ENCODE assay signal across 18 cellular contexts in the genomic region with DNA sequence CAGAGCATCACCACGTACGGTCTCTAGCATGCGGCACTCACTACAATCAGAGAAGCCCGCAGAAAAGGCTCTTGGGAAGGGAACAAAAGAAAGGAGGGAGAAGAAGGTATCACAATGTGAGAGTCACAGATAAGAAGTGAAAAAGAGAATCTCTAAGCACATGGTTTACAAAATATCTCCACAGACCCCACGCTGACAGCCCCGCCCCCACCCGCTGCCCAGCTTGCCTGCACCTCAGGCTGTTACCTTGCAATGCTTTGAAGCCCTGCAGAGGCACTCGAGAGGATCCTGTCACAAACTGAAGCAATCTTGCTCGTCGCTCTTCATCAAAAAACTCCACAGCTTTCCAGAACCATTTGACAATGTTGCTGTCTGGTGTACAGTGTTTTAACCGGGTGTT. TPM values are rescaled to one million over a fixed set of nuclear protein-coding genes. Genes with fewer than 3 reads are reported as not detected.
DNase-seq lines count a peak whose midpoint lies in the region; ATAC-seq and TF ChIP-seq lines count a peak whose summit lies in the region.
"Had no signal": no experiment of that assay in that cellular context is flagged by ENCODE, and none has a peak within 500 bp of the region (broad histone marks: within the 10 kb centered on the region; RNA-seq: fewer than 3 reads in every experiment).

No MANE protein-coding gene starts in this region.

- no peak overlapping the region for H2AFZ ChIP-seq in GM23338

- H3K27me3 Mint-ChIP-seq in GM23338 (ENCODE audit: insufficient read depth, low read depth, poor library complexity) = peaks cover 2% of the 10 kb centered on the region
- H3K27me3 Mint-ChIP-seq: IgD-negative memory B cell had no signal

- ATAC-seq in GM23338 (peak; percentile 96), GM21526 (IDR thresholded peaks at IDR 0.05; ENCODE audit: low FRiP score, unreplicated experiment) (no peak), GM19328 (IDR thresholded peaks at IDR 0.05; ENCODE audit: unreplicated experiment) (no peak)
- ATAC-seq: CD8-positive, alpha-beta T cell; Panc1; Right ventricle myocardium inferior; SK-N-SH treated with all-trans-retinoic acid at 6 μM for 48 hours had no signal

- H3K4me3 ChIP-seq in GM23338 (no peak overlapping the region), mesodermal cell (ENCODE audit: extremely low read depth, insufficient read depth, low read length, poor library complexity, severe bottlenecking) (no peak overlapping the region)

- peaks cover 11% of the 10 kb centered on the region; the same call in 2 of the 3 replicates for H3K36me3 Mint-ChIP-seq in GM23338 (ENCODE audit: low read depth)

- H4K20me1 ChIP-seq in GM23338 (replicated peaks; ENCODE audit: insufficient read depth) = no peaks in the 10 kb centered on the region

- H3K4me2 ChIP-seq in GM23338 = peak overlapping the region; percentile 57; the same call in 1 of the 2 replicates

- DNase-seq in GM23338 (ENCODE audit: low spot score) = peak; percentile 66
- DNase-seq in OCI-M1 (lab: John Stamatoyannopoulos, UW) = peak; percentile 41
- peak; percentile 54 for DNase-seq in ecto neural progenitor cell (ENCODE audit: low spot score)
- no peak for DNase-seq in NCI-H1092 (lab: John Stamatoyannopoulos, UW)
- no peak for DNase-seq in stimulated activated CD4-positive, alpha-beta T cell treated with anti-CD3 and anti-CD28 coated beads, Interleukin-12 subunit alpha, Interleukin-12 subunit beta, amount 100 ng/mL, for 4 hours
- DNase-seq: CD8-positive, alpha-beta T cell; DND-41; HCEC 1CT; NCI-H2107; NCI-H345; NCI-H526 treated with DMSO at 0.1 percent for 48 hours had no signal

- H3F3A ChIP-seq in GM23338 (replicated peaks; ENCODE audit: low read depth) = no peaks in the 10 kb centered on the region

- peak overlapping the region; percentile 68; the same call in 1 of the 2 replicates for H3K27ac Mint-ChIP-seq in GM23338
- H3K27ac Mint-ChIP-seq: CD8-positive, alpha-beta T cell; IgD-negative memory B cell had no signal

- H3K36me3 ChIP-seq in GM23338 (ENCODE audit: insufficient read depth) (peaks cover 9% of the 10 kb centered on the region), mesodermal cell (ENCODE audit: control insufficient read depth, insufficient read depth, low read length) (peaks cover 91% of the 10 kb centered on the region)

- 60 to 70% methylated on average over 9 to 10 of the region's 11 CpGs for WGBS in mesodermal cell (ENCODE audit: insufficient coverage in 2 of 2), 2 experiments

- no peaks in the 10 kb centered on the region for H3K9me3 Mint-ChIP-seq in GM23338
- H3K9me3 Mint-ChIP-seq: CD8-positive, alpha-beta T cell; IgD-negative memory B cell had no signal

- H3K27ac ChIP-seq in GM23338 (ENCODE audit: low read depth) (no peak overlapping the region), mesodermal cell (ENCODE audit: low read depth, low read length, severe bottlenecking) (peak overlapping the region; percentile 11)

- H3K9me3 ChIP-seq in mesodermal cell (ENCODE audit: control insufficient read depth, low read length) = no peaks in the 10 kb centered on the region

- H3K4me3 Mint-ChIP-seq in GM23338 = no peak overlapping the region
- H3K4me3 Mint-ChIP-seq: CD8-positive, alpha-beta T cell; IgD-negative memory B cell had no signal

- H3K79me2 ChIP-seq in GM23338 (replicated peaks; ENCODE audit: insufficient read depth) = no peaks in the 10 kb centered on the region

- no peaks in the 10 kb centered on the region for H3K27me3 ChIP-seq in GM23338 (ENCODE audit: insufficient read depth)

- H3K4me1 ChIP-seq in GM23338 (ENCODE audit: insufficient read depth) (peaks cover 11% of the 10 kb centered on the region), mesodermal cell (ENCODE audit: control insufficient read depth, insufficient read depth, low read length, poor library complexity, severe bottlenecking) (no peaks in the 10 kb centered on the region)

- TF ChIP-seq CTCF in GM23338 (conservative IDR thresholded peaks at IDR 0.05; ENCODE audit: low read depth in 2 of 2) = no peak

- peaks cover 26% of the 10 kb centered on the region for H3K4me1 Mint-ChIP-seq in GM23338
- H3K4me1 Mint-ChIP-seq: IgD-negative memory B cell had no signal

- H3K9me2 ChIP-seq in GM23338 (ENCODE audit: insufficient read depth) = no peaks in the 10 kb centered on the region

TF ChIP-seq in GM23338, 12 proteins besides CTCF, POLR2A, EP300 and RAD21 (continues in another document):
- TF ChIP-seq EZH2 (IDR thresholded peaks at IDR 0.05; ENCODE audit: low read depth, unreplicated experiment) (no peak), ZNF114 (CRISPR knock-in tag; IDR thresholded peaks at IDR 0.05) (no peak), EZH2phosphoT487 (IDR thresholded peaks at IDR 0.05; ENCODE audit: unreplicated experiment) (no peak), STAT1 (IDR thresholded peaks at IDR 0.05; ENCODE audit: unreplicated experiment) (no peak)
- TF ChIP-seq, protein P1, sequence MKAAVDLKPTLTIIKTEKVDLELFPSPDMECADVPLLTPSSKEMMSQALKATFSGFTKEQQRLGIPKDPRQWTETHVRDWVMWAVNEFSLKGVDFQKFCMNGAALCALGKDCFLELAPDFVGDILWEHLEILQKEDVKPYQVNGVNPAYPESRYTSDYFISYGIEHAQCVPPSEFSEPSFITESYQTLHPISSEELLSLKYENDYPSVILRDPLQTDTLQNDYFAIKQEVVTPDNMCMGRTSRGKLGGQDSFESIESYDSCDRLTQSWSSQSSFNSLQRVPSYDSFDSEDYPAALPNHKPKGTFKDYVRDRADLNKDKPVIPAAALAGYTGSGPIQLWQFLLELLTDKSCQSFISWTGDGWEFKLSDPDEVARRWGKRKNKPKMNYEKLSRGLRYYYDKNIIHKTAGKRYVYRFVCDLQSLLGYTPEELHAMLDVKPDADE (IDR thresholded peaks at IDR 0.05) = no peak

RNA-seq across cellular contexts. Expression of a gene that starts 40.6 kb away (rescaled TPM):
- 41.1 and 81.1 TPM in 2 replicates for total RNA-seq in GM23338 (2014; rRNA removed; shearing (Covaris generic))
- 38.9 and 45.4 TPM in 2 replicates for polyA plus RNA-seq in GM23338 (2016; fragmentation: Nextera tagmentation; extraction: Ambion mirVana)
- polyA plus RNA-seq in mesodermal cell (2013, experiment 1 of 2) = 42.0 TPM
- polyA plus RNA-seq in mesodermal cell (2013, experiment 2 of 2) = 54.5 TPM

RNA-seq across cellular contexts. Expression of a gene that starts 41.3 kb away (rescaled TPM):
- 399 and 400 TPM in 2 replicates for total RNA-seq in GM23338 (2014; rRNA removed; shearing (Covaris generic))
- polyA plus RNA-seq in GM23338 (2016; fragmentation: Nextera tagmentation; extraction: Ambion mirVana) = 367 and 447 TPM in 2 replicates
- polyA plus RNA-seq in mesodermal cell (2013, experiment 1 of 2) = 516 TPM
- 561 TPM for polyA plus RNA-seq in mesodermal cell (2013, experiment 2 of 2)

RNA-seq across cellular contexts. Expression of a gene that starts 50.5 kb away (rescaled TPM):
- total RNA-seq in GM23338 (2014; rRNA removed; shearing (Covaris generic)) = 19.8 and 20.2 TPM in 2 replicates
- polyA plus RNA-seq in GM23338 (2016; fragmentation: Nextera tagmentation; extraction: Ambion mirVana) = 27.7 and 28.0 TPM in 2 replicates
- 15.3 TPM for polyA plus RNA-seq in mesodermal cell (2013, experiment 1 of 2)
- 17.5 TPM for polyA plus RNA-seq in mesodermal cell (2013, experiment 2 of 2)

Comparison
In these comparisons a context has a peak if more than half of its experiments do, and no peak if none do; other contexts are left out.
1. DNase-seq: peak in GM23338 (single experiment), OCI-M1 (single experiment) and ecto neural progenitor cell (single experiment); none in NCI-H1092 (single experiment) and stimulated activated CD4-positive, alpha-beta T cell treated with anti-CD3 and anti-CD28 coated beads, Interleukin-12 subunit alpha, Interleukin-12 subunit beta, amount 100 ng/mL, for 4 hours (single experiment).